In the genomic region with DNA sequence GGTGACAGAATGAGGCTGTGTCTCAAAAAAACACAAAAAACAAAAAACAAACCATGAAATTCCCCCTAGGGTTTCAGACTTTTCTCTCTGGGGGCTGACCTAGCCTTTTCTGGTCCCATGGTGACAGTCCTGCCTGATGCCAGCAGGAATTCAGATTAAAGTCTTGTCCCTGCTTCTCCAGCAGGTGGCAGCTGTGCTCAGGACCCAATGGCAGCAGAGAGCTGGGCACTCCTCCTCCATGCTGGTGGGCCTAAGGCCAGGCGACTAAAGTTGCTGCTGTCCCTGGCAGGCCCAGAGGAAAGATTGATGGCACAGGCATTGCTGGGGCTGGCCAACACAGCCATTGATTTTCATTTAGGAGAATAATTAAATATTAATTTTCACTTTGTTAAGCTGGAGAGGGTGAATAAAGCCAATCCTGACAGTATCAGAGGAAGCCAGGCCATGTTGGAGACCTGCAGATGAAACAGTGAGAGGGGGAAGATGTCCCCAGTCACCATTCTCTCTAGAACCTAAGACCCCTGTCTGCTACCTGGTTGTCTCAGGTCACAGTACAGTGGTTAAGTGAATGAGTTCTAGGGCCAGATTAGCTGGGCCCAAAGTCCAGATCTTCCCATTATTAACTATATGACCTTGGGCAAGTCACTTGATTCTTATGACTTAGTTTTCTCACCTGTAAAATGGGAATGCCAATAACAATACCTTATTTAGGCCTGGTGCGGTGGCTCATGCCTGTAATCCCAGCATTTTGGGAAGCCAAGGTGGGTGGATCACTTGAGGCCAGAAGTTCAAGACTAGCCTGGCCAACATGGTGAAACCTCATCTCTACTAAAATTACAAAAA, we compare ENCODE assay signal across 8 cellular contexts.
DNase-seq lines count a peak whose midpoint lies in the region; TF ChIP-seq lines count a peak whose summit lies in the region.

No MANE protein-coding gene starts in this region.

- no peaks in the 10 kb centered on the region for H3K4me1 ChIP-seq in HEK293 (ENCODE audit: control insufficient read depth, insufficient read depth, low read length)

- H3K27me3 ChIP-seq in WERI-Rb-1 (ENCODE audit: insufficient read depth, low read depth, severe bottlenecking) = no peaks in the 10 kb centered on the region

- CTCF ChIA-PET in HEK293 (lab: Yijun Ruan, JAX) = interaction anchor here (0.5 to 3.2 kb wide), 38 partner anchors 8 to 1218 kb away, joined by 3 to 24 read pairs (median 3); no protein-coding TSS in a partner anchor

- peak; percentile 19 for DNase-seq in DMS 273 treated with DMSO at 0.1 percent for 48 hours (lab: John Stamatoyannopoulos, UW)
- DNase-seq in NCI-H2227 (lab: John Stamatoyannopoulos, UW; ENCODE audit: unreplicated experiment) = peak; percentile 76
- peak; percentile 81 for DNase-seq in WERI-Rb-1
- DNase-seq in caudate nucleus (lab: John Stamatoyannopoulos, UW) = peak in 40 of 61 donors; percentile 1 to 70 (median 26)
- peak; percentile 72 for DNase-seq in kidney tubule cell (ENCODE audit: low spot score)
- DNase-seq in stimulated activated CD4-positive, alpha-beta T cell treated with anti-CD3 and anti-CD28 coated beads, Interleukin-4, amount 100 ng/mL, for 4 hours = peak; percentile 47 to 51
- no peak for DNase-seq in inferior parietal cortex (ENCODE audit: extremely low spot score)

- no peaks in the 10 kb centered on the region for H3K36me3 ChIP-seq in HEK293 (ENCODE audit: control insufficient read depth in 2 of 2, insufficient read depth in 1 of 2, low read length in 2 of 2)
- no peaks in the 10 kb centered on the region; the same call in 1 of the 2 replicates for H3K36me3 ChIP-seq in WERI-Rb-1

- POLR2A ChIA-PET in HEK293 (lab: Yijun Ruan, JAX) = interaction anchor here (1.2 to 1.4 kb wide), 3 partner anchors 63 to 374 kb away, joined by 3 read pairs; a partner anchor contains a TSS

- H3K27ac ChIP-seq in HEK293 (ENCODE audit: extremely low read depth, low read depth, low read length) = no peak overlapping the region
- H3K27ac ChIP-seq in WERI-Rb-1 = no peak overlapping the region
- H3K27ac ChIP-seq in caudate nucleus (ENCODE audit: low read depth, low read length) = no peak overlapping the region

- no peaks in the 10 kb centered on the region for H3K9me3 ChIP-seq in HEK293 (ENCODE audit: control insufficient read depth, insufficient read depth, low read depth, low read length)
- no peaks in the 10 kb centered on the region for H3K9me3 ChIP-seq in WERI-Rb-1 (ENCODE audit: severe bottlenecking)

- peak; percentile 82 for TF ChIP-seq CTCF in HEK293 (tag by site-specific recombination; IDR thresholded peaks at IDR 0.05)
- TF ChIP-seq CTCF in WERI-Rb-1 (IDR thresholded peaks at IDR 0.05; ENCODE audit: low read depth, low read length) = peak; percentile 86

- H3K4me3 ChIP-seq in HEK293 (ENCODE audit: low read depth, low read length) = no peak overlapping the region
- no peak overlapping the region for H3K4me3 ChIP-seq in WERI-Rb-1 (ENCODE audit: low read depth, low read length)

TF ChIP-seq in HEK293, 187 proteins besides CTCF, POLR2A, EP300 and RAD21:
- TF ChIP-seq ZNF2 (tag by site-specific recombination; IDR thresholded peaks at IDR 0.05) (peak; percentile 95), KLF9 (tag by site-specific recombination; IDR thresholded peaks at IDR 0.05; ENCODE audit: low read depth) (no peak), ZNF335 (tag by site-specific recombination; conservative IDR thresholded peaks at IDR 0.05) (peak; percentile 60), ZNF768 (tag by site-specific recombination; IDR thresholded peaks at IDR 0.05) (no peak), ZNF654 (tag by site-specific recombination; IDR thresholded peaks at IDR 0.05; ENCODE audit: low read depth) (peak; percentile 82), ZFP69B (tag by site-specific recombination; IDR thresholded peaks at IDR 0.05) (0 out of 2 replicates have a peak, but pooled peaks have one; percentile 17), ZNF433 (tag by site-specific recombination; IDR thresholded peaks at IDR 0.05; ENCODE audit: low read depth) (no peak), ZNF514 (tag by site-specific recombination; IDR thresholded peaks at IDR 0.05) (no peak), ZBTB17 (tag by site-specific recombination; IDR thresholded peaks at IDR 0.05) (peak; percentile 42), YY1 (tag by site-specific recombination; IDR thresholded peaks at IDR 0.05) (peak; percentile 64), ZNF660 (tag by site-specific recombination; IDR thresholded peaks at IDR 0.05) (peak; percentile 7; the same call in 1 of the 2 replicates), ZNF266 (tag by site-specific recombination; IDR thresholded peaks at IDR 0.05; ENCODE audit: low read depth) (no peak), KLF10 (tag by site-specific recombination; IDR thresholded peaks at IDR 0.05) (0 out of 2 replicates have a peak, but pooled peaks have one; percentile 40), SP2 (tag by site-specific recombination; IDR thresholded peaks at IDR 0.05) (0 out of 2 replicates have a peak, but pooled peaks have one; percentile 20)
- TF ChIP-seq, protein P1, sequence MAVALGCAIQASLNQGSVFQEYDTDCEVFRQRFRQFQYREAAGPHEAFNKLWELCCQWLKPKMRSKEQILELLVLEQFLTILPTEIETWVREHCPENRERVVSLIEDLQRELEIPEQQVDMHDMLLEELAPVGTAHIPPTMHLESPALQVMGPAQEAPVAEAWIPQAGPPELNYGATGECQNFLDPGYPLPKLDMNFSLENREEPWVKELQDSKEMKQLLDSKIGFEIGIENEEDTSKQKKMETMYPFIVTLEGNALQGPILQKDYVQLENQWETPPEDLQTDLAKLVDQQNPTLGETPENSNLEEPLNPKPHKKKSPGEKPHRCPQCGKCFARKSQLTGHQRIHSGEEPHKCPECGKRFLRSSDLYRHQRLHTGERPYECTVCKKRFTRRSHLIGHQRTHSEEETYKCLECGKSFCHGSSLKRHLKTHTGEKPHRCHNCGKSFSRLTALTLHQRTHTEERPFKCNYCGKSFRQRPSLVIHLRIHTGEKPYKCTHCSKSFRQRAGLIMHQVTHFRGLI (tag by site-specific recombination; IDR thresholded peaks at IDR 0.05) = no peak
- TF ChIP-seq, protein P2, sequence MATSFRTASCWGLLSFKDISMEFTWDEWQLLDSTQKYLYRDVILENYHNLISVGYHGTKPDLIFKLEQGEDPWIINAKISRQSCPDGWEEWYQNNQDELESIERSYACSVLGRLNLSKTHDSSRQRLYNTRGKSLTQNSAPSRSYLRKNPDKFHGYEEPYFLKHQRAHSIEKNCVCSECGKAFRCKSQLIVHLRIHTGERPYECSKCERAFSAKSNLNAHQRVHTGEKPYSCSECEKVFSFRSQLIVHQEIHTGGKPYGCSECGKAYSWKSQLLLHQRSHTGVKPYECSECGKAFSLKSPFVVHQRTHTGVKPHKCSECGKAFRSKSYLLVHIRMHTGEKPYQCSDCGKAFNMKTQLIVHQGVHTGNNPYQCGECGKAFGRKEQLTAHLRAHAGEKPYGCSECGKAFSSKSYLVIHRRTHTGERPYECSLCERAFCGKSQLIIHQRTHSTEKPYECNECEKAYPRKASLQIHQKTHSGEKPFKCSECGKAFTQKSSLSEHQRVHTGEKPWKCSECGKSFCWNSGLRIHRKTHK (tag by site-specific recombination; IDR thresholded peaks at IDR 0.05) = no peak
- TF ChIP-seq, protein P3, sequence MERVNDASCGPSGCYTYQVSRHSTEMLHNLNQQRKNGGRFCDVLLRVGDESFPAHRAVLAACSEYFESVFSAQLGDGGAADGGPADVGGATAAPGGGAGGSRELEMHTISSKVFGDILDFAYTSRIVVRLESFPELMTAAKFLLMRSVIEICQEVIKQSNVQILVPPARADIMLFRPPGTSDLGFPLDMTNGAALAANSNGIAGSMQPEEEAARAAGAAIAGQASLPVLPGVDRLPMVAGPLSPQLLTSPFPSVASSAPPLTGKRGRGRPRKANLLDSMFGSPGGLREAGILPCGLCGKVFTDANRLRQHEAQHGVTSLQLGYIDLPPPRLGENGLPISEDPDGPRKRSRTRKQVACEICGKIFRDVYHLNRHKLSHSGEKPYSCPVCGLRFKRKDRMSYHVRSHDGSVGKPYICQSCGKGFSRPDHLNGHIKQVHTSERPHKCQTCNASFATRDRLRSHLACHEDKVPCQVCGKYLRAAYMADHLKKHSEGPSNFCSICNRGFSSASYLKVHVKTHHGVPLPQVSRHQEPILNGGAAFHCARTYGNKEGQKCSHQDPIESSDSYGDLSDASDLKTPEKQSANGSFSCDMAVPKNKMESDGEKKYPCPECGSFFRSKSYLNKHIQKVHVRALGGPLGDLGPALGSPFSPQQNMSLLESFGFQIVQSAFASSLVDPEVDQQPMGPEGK (tag by site-specific recombination; IDR thresholded peaks at IDR 0.05) = 0 out of 2 replicates have a peak, but pooled peaks have one; percentile 18
